ENCODE assay signal across 13 cellular contexts in genomic region chr15:100113351-100114075, GRCh38.
DNase-seq lines count a peak whose midpoint lies in the region; ATAC-seq lines count a peak whose summit lies in the region.
"Had no signal": no experiment of that assay in that cellular context is flagged by ENCODE, and none has a peak within 500 bp of the region (broad histone marks: within the 10 kb centered on the region; RNA-seq: fewer than 3 reads in every experiment).

No MANE protein-coding gene starts in this region.

- H3K27me3 ChIP-seq in esophagus (ENCODE audit: control insufficient read depth in 1 of 2, insufficient read depth in 2 of 2, low read length in 2 of 2) (no peaks in the 10 kb centered on the region), subcutaneous abdominal adipose tissue (ENCODE audit: control insufficient read depth in 5 of 5, insufficient read depth in 4 of 5, low read length in 5 of 5) (no peaks in the 10 kb centered on the region)
- H3K27me3 ChIP-seq: right lobe of liver had no signal

- DNase-seq in RPMI8226 (peak; percentile 51), mesenteric fat pad (ENCODE audit: low spot score) (peak; percentile 86), LoVo (ENCODE audit: low spot score) (no peak)
- no peak for DNase-seq in stimulated activated naive CD4-positive, alpha-beta T cell treated with Interleukin-2 at 50 U/mL for 16 hours (lab: John Stamatoyannopoulos, UW)
- DNase-seq: activated CD4-positive, CD25-positive, alpha-beta regulatory T cell treated with anti-CD3 and anti-CD28 coated beads, Interleukin-2, amount 50 U/mL, for 72 hours; NCI-H1048; NCI-H82 had no signal

- ATAC-seq in HG03442 (IDR thresholded peaks at IDR 0.05; ENCODE audit: unreplicated experiment) (no peak), HG03139 (IDR thresholded peaks at IDR 0.05; ENCODE audit: unreplicated experiment) (no peak)

- H3K36me3 ChIP-seq in esophagus (ENCODE audit: control insufficient read depth in 2 of 2, insufficient read depth in 2 of 2, low read length in 1 of 2) (peaks cover 0 to 3% of the 10 kb centered on the region in 2 donors), subcutaneous abdominal adipose tissue (ENCODE audit: control insufficient read depth in 5 of 5, insufficient read depth in 5 of 5, low read length in 5 of 5) (no peaks in the 10 kb centered on the region)
- H3K36me3 ChIP-seq: right lobe of liver had no signal

- H3K27ac ChIP-seq in esophagus (ENCODE audit: low read depth in 2 of 2, low read length in 1 of 2) (peak overlapping the region; percentile 14 to 62), subcutaneous abdominal adipose tissue (ENCODE audit: low read depth, low read length) (peak overlapping the region; percentile 74)
- H3K27ac ChIP-seq: SK-N-MC had no signal

- no peak overlapping the region for H3K9ac ChIP-seq in subcutaneous abdominal adipose tissue (ENCODE audit: low read length in 5 of 5)

- H3K9me3 ChIP-seq in esophagus (ENCODE audit: control insufficient read depth in 2 of 2, insufficient read depth in 1 of 2, low read depth in 1 of 2, low read length in 1 of 2) (no peaks in the 10 kb centered on the region), subcutaneous abdominal adipose tissue (ENCODE audit: control insufficient read depth in 5 of 5, low read length in 5 of 5) (no peaks in the 10 kb centered on the region)
- H3K9me3 ChIP-seq: right lobe of liver had no signal

- WGBS in esophagus, 2 donors = 73 to 78% methylated on average over 16 of the region's 16 CpGs

- H3K4me1 ChIP-seq in esophagus (ENCODE audit: control insufficient read depth in 2 of 2, insufficient read depth in 2 of 2, low read length in 1 of 2) (peaks cover 6 to 14% of the 10 kb centered on the region in 2 donors), subcutaneous abdominal adipose tissue (ENCODE audit: control insufficient read depth in 5 of 5, insufficient read depth in 5 of 5, low read length in 5 of 5) (peaks cover 14 to 61% (median 56%) of the 10 kb centered on the region in 5 donors)
- H3K4me1 ChIP-seq: right lobe of liver had no signal

- H3K4me3 ChIP-seq in esophagus (ENCODE audit: low read depth in 1 of 2, low read length in 2 of 2) (no peak overlapping the region), subcutaneous abdominal adipose tissue (ENCODE audit: low read depth in 1 of 5, low read length in 5 of 5) (peak overlapping the region in 2 of 5 donors; percentile 17 to 62)
- H3K4me3 ChIP-seq: right lobe of liver had no signal

Comparison
In these comparisons a context has a peak if more than half of its experiments do, and no peak if none do; other contexts are left out.
1. DNase-seq: peak in RPMI8226 (single experiment) and mesenteric fat pad (single experiment); none in LoVo (single experiment) and stimulated activated naive CD4-positive, alpha-beta T cell treated with Interleukin-2 at 50 U/mL for 16 hours (single experiment).